9 cellular contexts compared by ENCODE assay signal in genomic region chr16:88651989-88652762, GRCh38. TPM values are rescaled to one million over a fixed set of nuclear protein-coding genes. Genes with fewer than 3 reads are reported as not detected.
A peak's percentile ranks its signal among the peaks of the same experiment; 100 is the strongest.
DNase-seq lines count a peak whose midpoint lies in the region; ATAC-seq, FAIRE-seq and TF ChIP-seq lines count a peak whose summit lies in the region.
"Had no signal": no experiment of that assay in that cellular context is flagged by ENCODE, and none has a peak within 500 bp of the region (broad histone marks: within the 10 kb centered on the region; RNA-seq: fewer than 3 reads in every experiment).

No MANE protein-coding gene starts in this region.

- peaks cover 8% of the 10 kb centered on the region; the same call in 1 of the 2 replicates for H4K20me1 ChIP-seq in HepG2 (ENCODE audit: insufficient read depth, low read length)

- peak overlapping the region; percentile 97 for H3K4me2 ChIP-seq in HepG2 (ENCODE audit: low read depth, low read length)

- H3K9ac ChIP-seq in HepG2 (ENCODE audit: insufficient read depth, low read depth, low read length) = peak overlapping the region; percentile 86

- TF ChIP-seq RAD21 in HepG2 (CRISPR knock-in tag; IDR thresholded peaks at IDR 0.05) = no peak

- peak overlapping the region in 2 of 3 experiments; percentile 94 to 100; a peak in 4 of 6 replicates for H3K4me3 ChIP-seq in HepG2 (replicated peaks in 1 of 3; ENCODE audit: insufficient read depth in 1 of 3, low read depth in 2 of 3, low read length in 3 of 3)
- peak overlapping the region in 1 of 4 donors; percentile 66 for H3K4me3 ChIP-seq in tibial nerve

- BruUV-seq in HepG2 (replicated peaks; lab: Mats Ljungman, UMichigan) = TSS peak; percentile 95

- no peaks in the 10 kb centered on the region for H3K9me3 ChIP-seq in HepG2 (ENCODE audit: low read length)
- H3K9me3 ChIP-seq in tibial nerve = no peaks in the 10 kb centered on the region

- no peak for FAIRE-seq in HepG2 (lab: Jason Lieb, UNC)
- FAIRE-seq: endometrium had no signal

- CTCF ChIA-PET in activated naive CD4-positive, alpha-beta T cell treated with anti-CD3 and anti-CD28 coated beads, Interleukin-2, amount 10 ng/mL, durations not matched to agents 7 days and 5 days (lab: Charles Lee) = interaction anchor here (0.6 kb wide), 1 partner anchor 10 kb away, joined by 3 read pairs; the partner anchor contains the start of gene MVD
- CTCF ChIA-PET in activated CD4-positive, alpha-beta memory T cell treated with anti-CD3 and anti-CD28 coated beads, Interleukin-2, amount 10 ng/mL, durations not matched to agents 7 days and 5 days (lab: Charles Lee) = no interaction called here
- CTCF ChIA-PET in HepG2 (lab: Yijun Ruan, JAX; ENCODE audit: low intra/inter-chr PET ratio, low total read pairs) = no interaction called here

- POLR2A ChIA-PET in activated CD4-positive, alpha-beta memory T cell treated with anti-CD3 and anti-CD28 coated beads, Interleukin-2, amount 10 ng/mL, durations not matched to agents 7 days and 5 days (lab: Charles Lee) = interaction anchor here (3.7 to 4.3 kb wide), 2 partner anchors 12 to 51 kb away, joined by 34 to 38 read pairs; partner anchors contain the start of genes CTU2, IL17C and RNF166
- POLR2A ChIA-PET in HepG2 (lab: Yijun Ruan, JAX) = interaction anchor here (5.2 kb wide), 1 partner anchor 11 kb away, joined by 51 read pairs; the partner anchor contains the start of gene MVD

- no peak for TF ChIP-seq CTCF in HepG2 (CRISPR knock-in tag; IDR thresholded peaks at IDR 0.05)
- TF ChIP-seq CTCF in tibial nerve (IDR thresholded peaks at IDR 0.05) = no peak

- TF ChIP-seq EP300 in HepG2 (IDR thresholded peaks at IDR 0.05; ENCODE audit: low read depth in 2 of 2, low read length in 2 of 2) (no peak), HepG2 (CRISPR knock-in tag; IDR thresholded peaks at IDR 0.05; ENCODE audit: borderline replicate concordance) (no peak), tibial nerve (IDR thresholded peaks at IDR 0.05) (no peak)

- H3K27ac ChIP-seq in HepG2 (ENCODE audit: extremely low read length, insufficient read depth, low read length) (peak overlapping the region; percentile 88), tibial nerve (peak overlapping the region in 3 of 4 donors; percentile 21 to 87 (median 78))

- peak overlapping the region; percentile 93 for H3K27ac Mint-ChIP-seq in activated naive CD4-positive, alpha-beta T cell treated with anti-CD3 and anti-CD28 coated beads, Interleukin-2, amount 10 ng/mL, durations not matched to agents 7 days and 5 days
- peak overlapping the region; percentile 96 for H3K27ac Mint-ChIP-seq in activated CD4-positive, alpha-beta memory T cell treated with anti-CD3 and anti-CD28 coated beads, Interleukin-2, amount 10 ng/mL, durations not matched to agents 7 days and 5 days

- in situ Hi-C loops in HepG2 (cut with HindIII; ENCODE audit: extremely low pct_ligation_motif_present, low pct_unique_long_range_greater_than_20kb) = no loop called here

- intact Hi-C loops in HepG2 (cut with micrococcal nuclease; ENCODE audit: unreplicated experiment) = loop anchor here (2.0 to 5.0 kb wide), 2 partner anchors 33 to 55 kb away; no protein-coding TSS in a partner anchor

- no peaks in the 10 kb centered on the region for H3K9me3 Mint-ChIP-seq in activated naive CD4-positive, alpha-beta T cell treated with anti-CD3 and anti-CD28 coated beads, Interleukin-2, amount 10 ng/mL, durations not matched to agents 7 days and 5 days
- no peaks in the 10 kb centered on the region for H3K9me3 Mint-ChIP-seq in activated CD4-positive, alpha-beta memory T cell treated with anti-CD3 and anti-CD28 coated beads, Interleukin-2, amount 10 ng/mL, durations not matched to agents 7 days and 5 days

- H2AFZ ChIP-seq in HepG2 (ENCODE audit: low read length) = no peak overlapping the region

- peaks cover 7 to 33% of the 10 kb centered on the region in 2 experiments for H3K36me3 ChIP-seq in HepG2 (replicated peaks in 1 of 2; ENCODE audit: control insufficient read depth in 1 of 2, insufficient read depth in 2 of 2, low read length in 2 of 2)
- H3K36me3 ChIP-seq in tibial nerve = peaks cover 0 to 62% (median 6%) of the 10 kb centered on the region in 3 donors

- peaks cover 28% of the 10 kb centered on the region for H3K4me1 Mint-ChIP-seq in activated naive CD4-positive, alpha-beta T cell treated with anti-CD3 and anti-CD28 coated beads, Interleukin-2, amount 10 ng/mL, durations not matched to agents 7 days and 5 days
- peaks cover 26% of the 10 kb centered on the region for H3K4me1 Mint-ChIP-seq in activated CD4-positive, alpha-beta memory T cell treated with anti-CD3 and anti-CD28 coated beads, Interleukin-2, amount 10 ng/mL, durations not matched to agents 7 days and 5 days

- peaks cover 23% of the 10 kb centered on the region for H3K79me2 ChIP-seq in HepG2 (ENCODE audit: insufficient read depth, low read length)

- TF ChIP-seq POLR2A in HepG2 (IDR thresholded peaks at IDR 0.05; ENCODE audit: insufficient read depth in 1 of 2, low read depth in 2 of 2, low read length in 2 of 2) (no peak; a peak in 1 of 4 replicates), tibial nerve (IDR thresholded peaks at IDR 0.05) (no peak)

- H3K4me1 ChIP-seq in HepG2 (ENCODE audit: insufficient read depth, low read length) = peaks cover 27% of the 10 kb centered on the region
- peaks cover 0 to 27% (median 17%) of the 10 kb centered on the region in 4 donors for H3K4me1 ChIP-seq in tibial nerve

- peak overlapping the region; percentile 49 for H3K4me3 Mint-ChIP-seq in activated naive CD4-positive, alpha-beta T cell treated with anti-CD3 and anti-CD28 coated beads, Interleukin-2, amount 10 ng/mL, durations not matched to agents 7 days and 5 days
- peak overlapping the region; percentile 41 for H3K4me3 Mint-ChIP-seq in activated CD4-positive, alpha-beta memory T cell treated with anti-CD3 and anti-CD28 coated beads, Interleukin-2, amount 10 ng/mL, durations not matched to agents 7 days and 5 days

- ATAC-seq in HepG2 = no peak
- ATAC-seq in GM18520 (IDR thresholded peaks at IDR 0.05; ENCODE audit: unreplicated experiment) = no peak

- no peaks in the 10 kb centered on the region for H3K27me3 Mint-ChIP-seq in activated naive CD4-positive, alpha-beta T cell treated with anti-CD3 and anti-CD28 coated beads, Interleukin-2, amount 10 ng/mL, durations not matched to agents 7 days and 5 days
- no peaks in the 10 kb centered on the region for H3K27me3 Mint-ChIP-seq in activated CD4-positive, alpha-beta memory T cell treated with anti-CD3 and anti-CD28 coated beads, Interleukin-2, amount 10 ng/mL, durations not matched to agents 7 days and 5 days

- DNase-seq in activated naive CD4-positive, alpha-beta T cell treated with anti-CD3 and anti-CD28 coated beads, Interleukin-2, amount 10 ng/mL, durations not matched to agents 7 days and 5 days = no peak
- no peak for DNase-seq in activated naive CD4-positive, alpha-beta T cell (lab: John Stamatoyannopoulos, UW)
- no peak for DNase-seq in activated CD4-positive, alpha-beta memory T cell treated with anti-CD3 and anti-CD28 coated beads, Interleukin-2, amount 10 ng/mL, durations not matched to agents 7 days and 5 days
- DNase-seq in HepG2 (ENCODE audit: low spot score) (no peak), tibial nerve (ENCODE audit: low spot score in 2 of 2) (no peak), NCI-H128 (lab: John Stamatoyannopoulos, UW; ENCODE audit: unreplicated experiment) (no peak), SHP77 treated with DMSO at 0.1 percent for 48 hours (lab: John Stamatoyannopoulos, UW) (no peak)

- H3K27me3 ChIP-seq in HepG2 (ENCODE audit: control insufficient read depth in 1 of 2, insufficient read depth in 2 of 2, low read length in 2 of 2) = no peaks in the 10 kb centered on the region
- H3K27me3 ChIP-seq in tibial nerve = no peaks in the 10 kb centered on the region

- 91% methylated on average over 16 of the region's 30 CpGs for WGBS in HepG2 (ENCODE audit: low lambda C conversion rate)
- WGBS in tibial nerve, 2 donors = 79 to 87% methylated on average over 9 to 14 of the region's 30 CpGs

- H3K36me3 Mint-ChIP-seq in activated naive CD4-positive, alpha-beta T cell treated with anti-CD3 and anti-CD28 coated beads, Interleukin-2, amount 10 ng/mL, durations not matched to agents 7 days and 5 days = peaks cover 26% of the 10 kb centered on the region
- peaks cover 33% of the 10 kb centered on the region for H3K36me3 Mint-ChIP-seq in activated CD4-positive, alpha-beta memory T cell treated with anti-CD3 and anti-CD28 coated beads, Interleukin-2, amount 10 ng/mL, durations not matched to agents 7 days and 5 days (ENCODE audit: low read depth)

RNA-seq across cellular contexts. Expression of gene CYBA, which starts 1.3 kb away (rescaled TPM):
- 100 to 1,000 TPM; 580 to 588 TPM for total RNA-seq in activated CD4-positive, alpha-beta memory T cell treated with anti-CD3 and anti-CD28 coated beads, Interleukin-2, amount 10 ng/mL, durations not matched to agents 7 days and 5 days
- 84.2 and 250 TPM in 2 replicates for total RNA-seq in HepG2 (2016; rRNA removed; fragmentation: Illumina TruSeq; extraction: Trizol)
- 92.1 and 114 TPM in 2 replicates for total RNA-seq in HepG2 (2016; cell fraction: cytosol; rRNA removed; fragmentation: Illumina TruSeq; extraction: Trizol; ENCODE audit: low read depth)
- total RNA-seq in HepG2 (2016; cell fraction: insoluble cytoplasmic fraction; rRNA removed; fragmentation: Illumina TruSeq; extraction: Trizol) = 90.4 and 246 TPM in 2 replicates
- 55.3 and 74.3 TPM in 2 replicates for total RNA-seq in HepG2 (2016; cell fraction: membrane; rRNA removed; fragmentation: Illumina TruSeq; extraction: Trizol)
- 170 and 197 TPM in 2 replicates for total RNA-seq in HepG2 (2016; cell fraction: nucleus; rRNA removed; fragmentation: Illumina TruSeq; extraction: Trizol)
- 196 and 258 TPM in 2 replicates for polyA plus RNA-seq in HepG2 (2011; rRNA removed)
- polyA plus RNA-seq in HepG2 (2011; cell fraction: cytosol; rRNA removed) = 338 and 484 TPM in 2 replicates
- polyA plus RNA-seq in HepG2 (2011; cell fraction: nucleus; rRNA removed) = 620 and 660 TPM in 2 replicates
- 207 and 213 TPM in 2 replicates for polyA plus RNA-seq in HepG2 (2012)
- 111 and 128 TPM in 2 replicates for polyA plus RNA-seq in HepG2 (2016; cell fraction: cytosol; fragmentation: Illumina TruSeq; extraction: Trizol; ENCODE audit: low read depth)
- 97.6 and 108 TPM in 2 replicates for polyA plus RNA-seq in HepG2 (2016; cell fraction: insoluble cytoplasmic fraction; fragmentation: Illumina TruSeq; extraction: Trizol; ENCODE audit: low read depth)
- 58.9 and 66.6 TPM in 2 replicates for polyA plus RNA-seq in HepG2 (2016; cell fraction: membrane; fragmentation: Illumina TruSeq; extraction: Trizol; ENCODE audit: low read depth)
- 462 and 471 TPM in 2 replicates for polyA plus RNA-seq in HepG2 (2016; cell fraction: nucleus; fragmentation: Illumina TruSeq; extraction: Trizol; ENCODE audit: insufficient read depth, low read depth)
- 170 and 432 TPM in 2 replicates for polyA minus RNA-seq in HepG2 (2011; rRNA and poly(A)+ RNA removed; ENCODE audit: low replicate concordance)
- polyA minus RNA-seq in HepG2 (2011; cell fraction: cytosol; rRNA and poly(A)+ RNA removed) = 173 and 183 TPM in 2 replicates
- 79.1 and 82.6 TPM in 2 replicates for polyA minus RNA-seq in HepG2 (2011; cell fraction: nucleus; rRNA and poly(A)+ RNA removed)
- 100 to 1,000 TPM in 2 of 4 donors, 10 to 100 TPM in 2; 86.3 to 199 (median 121) TPM for total RNA-seq in tibial nerve

RNA-seq across cellular contexts. Expression of gene MVD, which starts 10.7 kb away (rescaled TPM):
- total RNA-seq in activated CD4-positive, alpha-beta memory T cell treated with anti-CD3 and anti-CD28 coated beads, Interleukin-2, amount 10 ng/mL, durations not matched to agents 7 days and 5 days = 100 to 1,000 TPM; 134 to 139 TPM
- 128 and 187 TPM in 2 replicates for total RNA-seq in HepG2 (2016; rRNA removed; fragmentation: Illumina TruSeq; extraction: Trizol)
- total RNA-seq in HepG2 (2016; cell fraction: cytosol; rRNA removed; fragmentation: Illumina TruSeq; extraction: Trizol; ENCODE audit: low read depth) = 86.8 and 92.1 TPM in 2 replicates
- total RNA-seq in HepG2 (2016; cell fraction: insoluble cytoplasmic fraction; rRNA removed; fragmentation: Illumina TruSeq; extraction: Trizol) = 110 and 194 TPM in 2 replicates
- 93.3 and 93.5 TPM in 2 replicates for total RNA-seq in HepG2 (2016; cell fraction: membrane; rRNA removed; fragmentation: Illumina TruSeq; extraction: Trizol)
- 150 and 173 TPM in 2 replicates for total RNA-seq in HepG2 (2016; cell fraction: nucleus; rRNA removed; fragmentation: Illumina TruSeq; extraction: Trizol)
- 28.1 and 68.9 TPM in 2 replicates for polyA plus RNA-seq in HepG2 (2011; rRNA removed)
- 33.1 and 34.9 TPM in 2 replicates for polyA plus RNA-seq in HepG2 (2011; cell fraction: cytosol; rRNA removed)
- 340 and 407 TPM in 2 replicates for polyA plus RNA-seq in HepG2 (2011; cell fraction: nucleus; rRNA removed)
- 81.3 and 104 TPM in 2 replicates for polyA plus RNA-seq in HepG2 (2012)
- 49.5 and 55.8 TPM in 2 replicates for polyA plus RNA-seq in HepG2 (2016; cell fraction: cytosol; fragmentation: Illumina TruSeq; extraction: Trizol; ENCODE audit: low read depth)
- 117 and 128 TPM in 2 replicates for polyA plus RNA-seq in HepG2 (2016; cell fraction: insoluble cytoplasmic fraction; fragmentation: Illumina TruSeq; extraction: Trizol; ENCODE audit: low read depth)
- 64.4 TPM in 2 replicates for polyA plus RNA-seq in HepG2 (2016; cell fraction: membrane; fragmentation: Illumina TruSeq; extraction: Trizol; ENCODE audit: low read depth)
- 435 and 459 TPM in 2 replicates for polyA plus RNA-seq in HepG2 (2016; cell fraction: nucleus; fragmentation: Illumina TruSeq; extraction: Trizol; ENCODE audit: insufficient read depth, low read depth)
- 8.9 and 43.8 TPM in 2 replicates for polyA minus RNA-seq in HepG2 (2011; rRNA and poly(A)+ RNA removed; ENCODE audit: low replicate concordance)
- polyA minus RNA-seq in HepG2 (2011; cell fraction: cytosol; rRNA and poly(A)+ RNA removed) = 24.2 and 37.5 TPM in 2 replicates
- 34.4 and 55.3 TPM in 2 replicates for polyA minus RNA-seq in HepG2 (2011; cell fraction: nucleus; rRNA and poly(A)+ RNA removed)
- 10 to 100 TPM; 32.7 to 49.4 (median 39.9) TPM for total RNA-seq in tibial nerve

RNA-seq across cellular contexts. Expression of gene IL17C, which starts 13.8 kb away (rescaled TPM):
- total RNA-seq in activated CD4-positive, alpha-beta memory T cell treated with anti-CD3 and anti-CD28 coated beads, Interleukin-2, amount 10 ng/mL, durations not matched to agents 7 days and 5 days = under 1 TPM; 0.23 to 0.43 TPM
- total RNA-seq in HepG2 (2016; rRNA removed; fragmentation: Illumina TruSeq; extraction: Trizol) = not detected in 2 replicates
- not detected in 2 replicates for total RNA-seq in HepG2 (2016; cell fraction: cytosol; rRNA removed; fragmentation: Illumina TruSeq; extraction: Trizol; ENCODE audit: low read depth)
- not detected in 2 replicates for total RNA-seq in HepG2 (2016; cell fraction: insoluble cytoplasmic fraction; rRNA removed; fragmentation: Illumina TruSeq; extraction: Trizol)
- not detected in 2 replicates for total RNA-seq in HepG2 (2016; cell fraction: membrane; rRNA removed; fragmentation: Illumina TruSeq; extraction: Trizol)
- total RNA-seq in HepG2 (2016; cell fraction: nucleus; rRNA removed; fragmentation: Illumina TruSeq; extraction: Trizol) = not detected in 2 replicates
- not detected in 2 replicates for polyA plus RNA-seq in HepG2 (2011; rRNA removed)
- polyA plus RNA-seq in HepG2 (2011; cell fraction: cytosol; rRNA removed) = not detected in 2 replicates
- not detected in 2 replicates for polyA plus RNA-seq in HepG2 (2011; cell fraction: nucleus; rRNA removed)
- polyA plus RNA-seq in HepG2 (2012) = not detected in 2 replicates
- not detected in 2 replicates for polyA plus RNA-seq in HepG2 (2016; cell fraction: cytosol; fragmentation: Illumina TruSeq; extraction: Trizol; ENCODE audit: low read depth)
- polyA plus RNA-seq in HepG2 (2016; cell fraction: insoluble cytoplasmic fraction; fragmentation: Illumina TruSeq; extraction: Trizol; ENCODE audit: low read depth) = not detected in 2 replicates
- polyA plus RNA-seq in HepG2 (2016; cell fraction: membrane; fragmentation: Illumina TruSeq; extraction: Trizol; ENCODE audit: low read depth) = not detected in 2 replicates
- polyA plus RNA-seq in HepG2 (2016; cell fraction: nucleus; fragmentation: Illumina TruSeq; extraction: Trizol; ENCODE audit: insufficient read depth, low read depth) = not detected in 2 replicates
- polyA minus RNA-seq in HepG2 (2011; rRNA and poly(A)+ RNA removed; ENCODE audit: low replicate concordance) = not detected in 2 replicates
- not detected in 2 replicates for polyA minus RNA-seq in HepG2 (2011; cell fraction: cytosol; rRNA and poly(A)+ RNA removed)
- not detected in 2 replicates for polyA minus RNA-seq in HepG2 (2011; cell fraction: nucleus; rRNA and poly(A)+ RNA removed)
- not detected for total RNA-seq in tibial nerve

RNA-seq across cellular contexts. Expression of gene SNAI3, which starts 34.1 kb away (rescaled TPM):
- 10 to 100 TPM; 16.5 to 16.6 TPM for total RNA-seq in activated CD4-positive, alpha-beta memory T cell treated with anti-CD3 and anti-CD28 coated beads, Interleukin-2, amount 10 ng/mL, durations not matched to agents 7 days and 5 days
- total RNA-seq in HepG2 (2016; rRNA removed; fragmentation: Illumina TruSeq; extraction: Trizol) = 0.09 and 0.18 TPM in 2 replicates
- total RNA-seq in HepG2 (2016; cell fraction: cytosol; rRNA removed; fragmentation: Illumina TruSeq; extraction: Trizol; ENCODE audit: low read depth) = not detected in 2 replicates
- 0.13 and 0.17 TPM in 2 replicates for total RNA-seq in HepG2 (2016; cell fraction: insoluble cytoplasmic fraction; rRNA removed; fragmentation: Illumina TruSeq; extraction: Trizol)
- total RNA-seq in HepG2 (2016; cell fraction: membrane; rRNA removed; fragmentation: Illumina TruSeq; extraction: Trizol) = 0.12 TPM in 1 of 2 replicates, not detected in the other
- not detected in 2 replicates for total RNA-seq in HepG2 (2016; cell fraction: nucleus; rRNA removed; fragmentation: Illumina TruSeq; extraction: Trizol)
- polyA plus RNA-seq in HepG2 (2011; rRNA removed) = 0.18 and 0.40 TPM in 2 replicates
- polyA plus RNA-seq in HepG2 (2011; cell fraction: cytosol; rRNA removed) = 0.18 and 0.44 TPM in 2 replicates
- 0.35 and 0.64 TPM in 2 replicates for polyA plus RNA-seq in HepG2 (2011; cell fraction: nucleus; rRNA removed)
- polyA plus RNA-seq in HepG2 (2012) = 0.40 and 0.47 TPM in 2 replicates
- polyA plus RNA-seq in HepG2 (2016; cell fraction: cytosol; fragmentation: Illumina TruSeq; extraction: Trizol; ENCODE audit: low read depth) = 0.08 TPM in 1 of 2 replicates, not detected in the other
- 0.26 TPM in 1 of 2 replicates, not detected in the other for polyA plus RNA-seq in HepG2 (2016; cell fraction: insoluble cytoplasmic fraction; fragmentation: Illumina TruSeq; extraction: Trizol; ENCODE audit: low read depth)
- polyA plus RNA-seq in HepG2 (2016; cell fraction: membrane; fragmentation: Illumina TruSeq; extraction: Trizol; ENCODE audit: low read depth) = 0.15 and 0.21 TPM in 2 replicates
- 0.27 TPM in 1 of 2 replicates, not detected in the other for polyA plus RNA-seq in HepG2 (2016; cell fraction: nucleus; fragmentation: Illumina TruSeq; extraction: Trizol; ENCODE audit: insufficient read depth, low read depth)
- 0.84 TPM in 1 of 2 replicates, not detected in the other for polyA minus RNA-seq in HepG2 (2011; rRNA and poly(A)+ RNA removed; ENCODE audit: low replicate concordance)
- not detected in 2 replicates for polyA minus RNA-seq in HepG2 (2011; cell fraction: cytosol; rRNA and poly(A)+ RNA removed)
- polyA minus RNA-seq in HepG2 (2011; cell fraction: nucleus; rRNA and poly(A)+ RNA removed) = not detected in 2 replicates
- total RNA-seq in tibial nerve = 1 to 10 TPM in 2 of 4 donors, under 1 TPM in 2; 0.87 to 1.2 (median 1.0) TPM

RNA-seq across cellular contexts. Expression of gene RNF166, which starts 54.0 kb away (rescaled TPM):
- 100 to 1,000 TPM; 155 to 156 TPM for total RNA-seq in activated CD4-positive, alpha-beta memory T cell treated with anti-CD3 and anti-CD28 coated beads, Interleukin-2, amount 10 ng/mL, durations not matched to agents 7 days and 5 days
- total RNA-seq in HepG2 (2016; rRNA removed; fragmentation: Illumina TruSeq; extraction: Trizol) (15.1 and 23.0 TPM in 2 replicates), tibial nerve (10 to 100 TPM; 36.5 to 56.7 (median 43.5) TPM)
- total RNA-seq in HepG2 (2016; cell fraction: cytosol; rRNA removed; fragmentation: Illumina TruSeq; extraction: Trizol; ENCODE audit: low read depth) = 36.0 and 37.2 TPM in 2 replicates
- 17.3 and 23.3 TPM in 2 replicates for total RNA-seq in HepG2 (2016; cell fraction: insoluble cytoplasmic fraction; rRNA removed; fragmentation: Illumina TruSeq; extraction: Trizol)
- 41.6 and 45.9 TPM in 2 replicates for total RNA-seq in HepG2 (2016; cell fraction: membrane; rRNA removed; fragmentation: Illumina TruSeq; extraction: Trizol)
- 14.0 and 14.1 TPM in 2 replicates for total RNA-seq in HepG2 (2016; cell fraction: nucleus; rRNA removed; fragmentation: Illumina TruSeq; extraction: Trizol)
- 21.4 and 26.2 TPM in 2 replicates for polyA plus RNA-seq in HepG2 (2011; rRNA removed)
- 14.8 and 24.4 TPM in 2 replicates for polyA plus RNA-seq in HepG2 (2011; cell fraction: cytosol; rRNA removed)
- 83.8 and 91.3 TPM in 2 replicates for polyA plus RNA-seq in HepG2 (2011; cell fraction: nucleus; rRNA removed)
- 12.2 and 16.1 TPM in 2 replicates for polyA plus RNA-seq in HepG2 (2012)
- polyA plus RNA-seq in HepG2 (2016; cell fraction: cytosol; fragmentation: Illumina TruSeq; extraction: Trizol; ENCODE audit: low read depth) = 22.9 and 25.4 TPM in 2 replicates
- 19.2 and 20.2 TPM in 2 replicates for polyA plus RNA-seq in HepG2 (2016; cell fraction: insoluble cytoplasmic fraction; fragmentation: Illumina TruSeq; extraction: Trizol; ENCODE audit: low read depth)
- 32.0 and 34.1 TPM in 2 replicates for polyA plus RNA-seq in HepG2 (2016; cell fraction: membrane; fragmentation: Illumina TruSeq; extraction: Trizol; ENCODE audit: low read depth)
- 36.7 and 43.4 TPM in 2 replicates for polyA plus RNA-seq in HepG2 (2016; cell fraction: nucleus; fragmentation: Illumina TruSeq; extraction: Trizol; ENCODE audit: insufficient read depth, low read depth)
- 11.5 and 25.6 TPM in 2 replicates for polyA minus RNA-seq in HepG2 (2011; rRNA and poly(A)+ RNA removed; ENCODE audit: low replicate concordance)
- polyA minus RNA-seq in HepG2 (2011; cell fraction: cytosol; rRNA and poly(A)+ RNA removed) = 12.9 and 17.8 TPM in 2 replicates
- polyA minus RNA-seq in HepG2 (2011; cell fraction: nucleus; rRNA and poly(A)+ RNA removed) = 14.2 and 18.7 TPM in 2 replicates
